ENCODE assay signal across 18 cellular contexts in the genomic region with DNA sequence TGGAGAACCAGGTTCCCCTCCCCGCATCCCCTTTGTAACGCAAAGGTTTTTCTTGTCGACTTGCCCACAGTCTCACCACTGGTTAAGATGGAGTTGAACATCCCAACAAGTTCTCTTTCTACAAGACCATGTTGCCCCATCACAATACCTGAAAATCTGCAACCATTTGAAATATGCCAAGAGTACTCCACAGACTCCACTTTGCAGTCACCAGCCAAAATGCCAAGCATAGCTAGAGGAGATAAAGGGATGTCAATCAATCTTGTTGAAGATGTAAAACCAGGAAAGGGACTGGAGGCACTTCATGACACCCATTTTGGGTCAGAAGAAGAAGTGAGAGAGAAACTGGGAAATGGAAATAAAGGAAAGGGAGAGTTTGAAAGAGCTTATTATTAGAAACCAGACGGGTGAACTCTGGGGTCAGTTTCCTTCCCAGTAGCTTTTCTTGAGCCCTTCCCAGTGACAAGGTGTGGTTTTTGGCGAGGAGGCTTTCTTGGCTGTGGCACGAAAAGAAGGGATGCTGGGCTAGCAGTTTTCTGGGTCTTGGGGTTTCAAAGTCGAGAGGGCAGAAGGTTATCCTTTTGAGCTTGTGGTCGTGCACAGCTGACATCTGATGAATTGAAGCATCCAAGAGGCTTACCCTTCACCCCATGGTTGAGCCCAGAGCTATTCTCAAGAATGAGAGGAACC.
DNase-seq lines count a peak whose midpoint lies in the region; ATAC-seq and TF ChIP-seq lines count a peak whose summit lies in the region.
"Had no signal": no experiment of that assay in that cellular context is flagged by ENCODE, and none has a peak within 500 bp of the region (broad histone marks: within the 10 kb centered on the region; RNA-seq: fewer than 3 reads in every experiment).

No MANE protein-coding gene starts in this region.

- H3K4me1 ChIP-seq in SK-N-SH (ENCODE audit: control insufficient read depth in 1 of 2, insufficient read depth in 2 of 2, low read depth in 1 of 2, low read length in 1 of 2): peaks cover 0 to 23% of the 10 kb centered on the region in 2 experiments; a peak in 2 of 4 replicates
- peaks cover 26% of the 10 kb centered on the region for H3K4me1 ChIP-seq in OCI-LY3 (ENCODE audit: low read length)

- POLR2A ChIA-PET in SK-N-SH (lab: Yijun Ruan, JAX): no interaction called here

- TF ChIP-seq RAD21 in SK-N-SH (IDR thresholded peaks at IDR 0.05; ENCODE audit: low read length): no peak

- TF ChIP-seq CTCF in SK-N-SH (IDR thresholded peaks at IDR 0.05): no peak
- TF ChIP-seq CTCF in OCI-LY3 (IDR thresholded peaks at IDR 0.05; ENCODE audit: low read depth, low read length): no peak

- H3K9ac ChIP-seq in SK-N-SH (no peak overlapping the region), OCI-LY3 (ENCODE audit: low read length) (no peak overlapping the region; the same call in 1 of the 2 replicates)

- 67% methylated on average over 8 of the region's 8 CpGs for WGBS in SK-N-SH (ENCODE audit: low lambda C conversion rate)

- peaks cover 2% of the 10 kb centered on the region for H3F3A ChIP-seq in SK-N-SH (replicated peaks; ENCODE audit: insufficient read depth)

- H3K79me2 ChIP-seq in SK-N-SH (ENCODE audit: insufficient read depth) (no peaks in the 10 kb centered on the region), OCI-LY3 (ENCODE audit: low read length) (no peaks in the 10 kb centered on the region)

- no peaks in the 10 kb centered on the region for H3K9me2 ChIP-seq in SK-N-SH

- CTCF ChIA-PET in SK-N-SH (lab: Yijun Ruan, JAX): interaction anchor here (1.7 kb wide), 1 partner anchor 224 kb away, joined by 5 read pairs; no protein-coding TSS in a partner anchor

- H3K27me3 ChIP-seq in SK-N-SH (ENCODE audit: insufficient read depth) (no peaks in the 10 kb centered on the region), OCI-LY3 (ENCODE audit: low read depth, low read length) (peaks cover 5% of the 10 kb centered on the region)

- H4K20me1 ChIP-seq in SK-N-SH (ENCODE audit: insufficient read depth): no peaks in the 10 kb centered on the region
- no peaks in the 10 kb centered on the region for H4K20me1 ChIP-seq in OCI-LY3 (ENCODE audit: insufficient read depth, low read length)

- H2AFZ ChIP-seq in SK-N-SH (ENCODE audit: low read depth): no peak overlapping the region
- H2AFZ ChIP-seq in OCI-LY3 (ENCODE audit: low read depth, low read length): no peak overlapping the region

- H3K36me3 ChIP-seq in SK-N-SH (replicated peaks in 1 of 2; ENCODE audit: control insufficient read depth in 1 of 2, insufficient read depth in 2 of 2, low read length in 1 of 2): no peaks in the 10 kb centered on the region
- H3K36me3 ChIP-seq in OCI-LY3 (replicated peaks; ENCODE audit: low read depth, low read length): no peaks in the 10 kb centered on the region

- TF ChIP-seq EP300 in SK-N-SH (IDR thresholded peaks at IDR 0.05; ENCODE audit: borderline replicate concordance in 1 of 2, low read depth in 1 of 2, low read length in 1 of 2): no peak

- no peak overlapping the region for H3K4me3 ChIP-seq in SK-N-SH (ENCODE audit: low read depth in 2 of 2, low read length in 1 of 2)
- H3K4me3 ChIP-seq in OCI-LY3 (ENCODE audit: low read length): peak overlapping the region; percentile 21; the same call in 1 of the 2 replicates

- H3K4me2 ChIP-seq in SK-N-SH: peak overlapping the region; percentile 17; the same call in 1 of the 2 replicates
- peak overlapping the region; percentile 43 for H3K4me2 ChIP-seq in OCI-LY3 (ENCODE audit: low read length)

- no peaks in the 10 kb centered on the region for H3K9me3 ChIP-seq in SK-N-SH
- H3K9me3 ChIP-seq in OCI-LY3 (ENCODE audit: insufficient read depth, low read length): no peaks in the 10 kb centered on the region

- H3K27ac ChIP-seq in SK-N-SH (ENCODE audit: low read depth in 2 of 2, low read length in 1 of 2) (no peak overlapping the region), OCI-LY3 (ENCODE audit: low read length) (peak overlapping the region; percentile 1; the same call in 1 of the 2 replicates)
- H3K27ac ChIP-seq: RWPE1 had no signal

- ATAC-seq in SK-N-SH treated with all-trans-retinoic acid at 6 μM for 48 hours (no peak), HG02610 (IDR thresholded peaks at IDR 0.05; ENCODE audit: unreplicated experiment) (no peak)
- ATAC-seq: PC-3 had no signal

- DNase-seq in SK-N-SH (no peak), myocyte (ENCODE audit: low read depth) (peak; percentile 27), SW 1271 (lab: John Stamatoyannopoulos, UW) (no peak), NCI-H748 (lab: John Stamatoyannopoulos, UW; ENCODE audit: unreplicated experiment) (no peak)
- DNase-seq: AML-193, DMS79, Karpas-422, NCI-H1105 treated with DMSO at 0.1 percent for 48 hours, NCI-H2029 treated with DMSO at 0.1 percent for 48 hours, NCI-H226, NCI-H510A treated with DMSO at 0.1 percent for 48 hours, NCI-H774, SHP77 treated with DMSO at 0.1 percent for 48 hours had no signal

TF ChIP-seq in SK-N-SH, 30 proteins besides CTCF, POLR2A, EP300 and RAD21:
- no peak for TF ChIP-seq FOSL2 (IDR thresholded peaks at IDR 0.05; ENCODE audit: borderline replicate concordance, low read depth)
- TF ChIP-seq, protein P1, sequence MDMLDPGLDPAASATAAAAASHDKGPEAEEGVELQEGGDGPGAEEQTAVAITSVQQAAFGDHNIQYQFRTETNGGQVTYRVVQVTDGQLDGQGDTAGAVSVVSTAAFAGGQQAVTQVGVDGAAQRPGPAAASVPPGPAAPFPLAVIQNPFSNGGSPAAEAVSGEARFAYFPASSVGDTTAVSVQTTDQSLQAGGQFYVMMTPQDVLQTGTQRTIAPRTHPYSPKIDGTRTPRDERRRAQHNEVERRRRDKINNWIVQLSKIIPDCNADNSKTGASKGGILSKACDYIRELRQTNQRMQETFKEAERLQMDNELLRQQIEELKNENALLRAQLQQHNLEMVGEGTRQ (IDR thresholded peaks at IDR 0.05; ENCODE audit: borderline replicate concordance, low read depth, low read length): no peak
- no peak for TF ChIP-seq POLR2AphosphoS5 (IDR thresholded peaks at IDR 0.05; ENCODE audit: low read depth, low read length)
- no peak for TF ChIP-seq NRF1 (IDR thresholded peaks at IDR 0.05; ENCODE audit: low read depth, low read length)
- no peak for TF ChIP-seq SMC3 (IDR thresholded peaks at IDR 0.05; ENCODE audit: low read depth, low read length)
- TF ChIP-seq, protein P2, sequence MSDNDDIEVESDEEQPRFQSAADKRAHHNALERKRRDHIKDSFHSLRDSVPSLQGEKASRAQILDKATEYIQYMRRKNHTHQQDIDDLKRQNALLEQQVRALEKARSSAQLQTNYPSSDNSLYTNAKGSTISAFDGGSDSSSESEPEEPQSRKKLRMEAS (IDR thresholded peaks at IDR 0.05; ENCODE audit: low read depth): no peak
- no peak for TF ChIP-seq SIN3A (IDR thresholded peaks at IDR 0.05; ENCODE audit: borderline replicate concordance, low read depth, low read length)
- TF ChIP-seq, protein P3, sequence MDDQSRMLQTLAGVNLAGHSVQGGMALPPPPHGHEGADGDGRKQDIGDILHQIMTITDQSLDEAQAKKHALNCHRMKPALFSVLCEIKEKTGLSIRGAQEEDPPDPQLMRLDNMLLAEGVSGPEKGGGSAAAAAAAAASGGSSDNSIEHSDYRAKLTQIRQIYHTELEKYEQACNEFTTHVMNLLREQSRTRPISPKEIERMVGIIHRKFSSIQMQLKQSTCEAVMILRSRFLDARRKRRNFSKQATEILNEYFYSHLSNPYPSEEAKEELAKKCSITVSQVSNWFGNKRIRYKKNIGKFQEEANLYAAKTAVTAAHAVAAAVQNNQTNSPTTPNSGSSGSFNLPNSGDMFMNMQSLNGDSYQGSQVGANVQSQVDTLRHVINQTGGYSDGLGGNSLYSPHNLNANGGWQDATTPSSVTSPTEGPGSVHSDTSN (IDR thresholded peaks at IDR 0.05): no peak

TF ChIP-seq in SK-N-SH treated with all-trans-retinoic acid at 6 μM for 48 hours, 23 proteins besides CTCF, POLR2A, EP300 and RAD21 (continues in another document):
- no peak for TF ChIP-seq RARB (CRISPR knock-in tag; IDR thresholded peaks at IDR 0.05)
- TF ChIP-seq, protein P4, sequence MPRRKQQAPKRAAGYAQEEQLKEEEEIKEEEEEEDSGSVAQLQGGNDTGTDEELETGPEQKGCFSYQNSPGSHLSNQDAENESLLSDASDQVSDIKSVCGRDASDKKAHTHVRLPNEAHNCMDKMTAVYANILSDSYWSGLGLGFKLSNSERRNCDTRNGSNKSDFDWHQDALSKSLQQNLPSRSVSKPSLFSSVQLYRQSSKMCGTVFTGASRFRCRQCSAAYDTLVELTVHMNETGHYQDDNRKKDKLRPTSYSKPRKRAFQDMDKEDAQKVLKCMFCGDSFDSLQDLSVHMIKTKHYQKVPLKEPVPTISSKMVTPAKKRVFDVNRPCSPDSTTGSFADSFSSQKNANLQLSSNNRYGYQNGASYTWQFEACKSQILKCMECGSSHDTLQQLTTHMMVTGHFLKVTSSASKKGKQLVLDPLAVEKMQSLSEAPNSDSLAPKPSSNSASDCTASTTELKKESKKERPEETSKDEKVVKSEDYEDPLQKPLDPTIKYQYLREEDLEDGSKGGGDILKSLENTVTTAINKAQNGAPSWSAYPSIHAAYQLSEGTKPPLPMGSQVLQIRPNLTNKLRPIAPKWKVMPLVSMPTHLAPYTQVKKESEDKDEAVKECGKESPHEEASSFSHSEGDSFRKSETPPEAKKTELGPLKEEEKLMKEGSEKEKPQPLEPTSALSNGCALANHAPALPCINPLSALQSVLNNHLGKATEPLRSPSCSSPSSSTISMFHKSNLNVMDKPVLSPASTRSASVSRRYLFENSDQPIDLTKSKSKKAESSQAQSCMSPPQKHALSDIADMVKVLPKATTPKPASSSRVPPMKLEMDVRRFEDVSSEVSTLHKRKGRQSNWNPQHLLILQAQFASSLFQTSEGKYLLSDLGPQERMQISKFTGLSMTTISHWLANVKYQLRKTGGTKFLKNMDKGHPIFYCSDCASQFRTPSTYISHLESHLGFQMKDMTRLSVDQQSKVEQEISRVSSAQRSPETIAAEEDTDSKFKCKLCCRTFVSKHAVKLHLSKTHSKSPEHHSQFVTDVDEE (CRISPR knock-in tag; IDR thresholded peaks at IDR 0.05): no peak
- TF ChIP-seq GLIS3 (CRISPR knock-in tag; IDR thresholded peaks at IDR 0.05): no peak
- TF ChIP-seq ZFP30 (CRISPR knock-in tag; IDR thresholded peaks at IDR 0.05): no peak
- no peak for TF ChIP-seq OSR1 (CRISPR knock-in tag; IDR thresholded peaks at IDR 0.05)
